In the genomic region with DNA sequence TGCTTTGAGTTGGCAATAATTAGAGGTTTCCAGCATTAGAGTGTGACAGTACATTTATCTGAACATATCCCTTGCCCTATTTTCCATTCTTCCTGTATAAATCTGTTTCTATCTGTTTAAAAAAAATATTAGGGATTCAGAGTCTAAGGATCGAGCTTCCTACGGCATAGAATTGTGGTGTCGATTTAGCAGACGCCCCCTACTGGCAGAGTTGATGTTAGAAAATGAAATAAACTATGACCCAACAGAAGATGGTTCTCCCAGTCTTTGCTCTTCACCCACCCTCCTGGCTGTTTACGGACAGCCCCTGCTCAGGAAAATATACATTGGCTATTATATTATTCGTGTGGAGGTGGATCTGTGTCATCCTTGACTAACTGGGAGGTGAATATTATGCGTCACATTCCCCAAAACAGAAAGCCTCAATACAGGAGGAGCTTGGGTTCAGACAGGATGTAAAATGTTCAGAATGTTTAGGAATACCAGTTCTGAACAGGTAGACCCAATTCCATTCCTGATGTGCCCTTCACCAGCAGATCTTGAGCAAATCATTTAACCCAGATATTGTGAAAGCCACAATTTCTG, we compare ENCODE assay signal across 8 cellular contexts. TPM values are rescaled to one million over a fixed set of nuclear protein-coding genes. Genes with fewer than 3 reads are reported as not detected.
DNase-seq lines count a peak whose midpoint lies in the region; ATAC-seq and TF ChIP-seq lines count a peak whose summit lies in the region.

No MANE protein-coding gene starts in this region.

- DNase-seq in CD1c-positive myeloid dendritic cell (ENCODE audit: extremely low spot score): peak; percentile 67
- DNase-seq in HuH-7 (ENCODE audit: low spot score): peak; percentile 25
- DNase-seq in SW480 (ENCODE audit: low spot score): peak; percentile 42
- peak; percentile 41 for DNase-seq in cerebellar cortex (ENCODE audit: low spot score)
- DNase-seq in mesothelial cell of epicardium (ENCODE audit: low spot score in 2 of 2, unreplicated experiment in 2 of 2): no peak
- no peak for DNase-seq in NCI-H187 treated with DMSO at 0.1 percent for 48 hours (lab: John Stamatoyannopoulos, UW)

- peak; percentile 56 for ATAC-seq in GM18498 (IDR thresholded peaks at IDR 0.05; ENCODE audit: unreplicated experiment)
- ATAC-seq in HG02973 (IDR thresholded peaks at IDR 0.05; ENCODE audit: unreplicated experiment): no peak

- peak; percentile 83 for TF ChIP-seq CTCF in mesothelial cell of epicardium (IDR thresholded peaks at IDR 0.05; ENCODE audit: unreplicated experiment)

- no peaks in the 10 kb centered on the region for H3K4me1 Mint-ChIP-seq in mesothelial cell of epicardium

- peaks cover 4% of the 10 kb centered on the region for H3K9me3 Mint-ChIP-seq in mesothelial cell of epicardium

- no peak overlapping the region for H3K27ac Mint-ChIP-seq in mesothelial cell of epicardium

- no peak overlapping the region for H3K4me3 Mint-ChIP-seq in mesothelial cell of epicardium

- H3K27me3 Mint-ChIP-seq in mesothelial cell of epicardium (ENCODE audit: low read depth): peaks cover 25% of the 10 kb centered on the region

- no peaks in the 10 kb centered on the region for H3K36me3 Mint-ChIP-seq in mesothelial cell of epicardium

RNA-seq across cellular contexts. Expression of a gene that starts 10.6 kb away (rescaled TPM):
- not detected in 3 replicates for total RNA-seq in mesothelial cell of epicardium

Comparison
In these comparisons a context has a peak if more than half of its experiments do, and no peak if none do; other contexts are left out.
1. DNase-seq: peak in CD1c-positive myeloid dendritic cell (single experiment), HuH-7 (single experiment), SW480 (single experiment) and cerebellar cortex (single experiment); none in mesothelial cell of epicardium (0 of 2) and NCI-H187 treated with DMSO at 0.1 percent for 48 hours (single experiment).